ENCODE assay signal across 1 cellular context in the genomic region with DNA sequence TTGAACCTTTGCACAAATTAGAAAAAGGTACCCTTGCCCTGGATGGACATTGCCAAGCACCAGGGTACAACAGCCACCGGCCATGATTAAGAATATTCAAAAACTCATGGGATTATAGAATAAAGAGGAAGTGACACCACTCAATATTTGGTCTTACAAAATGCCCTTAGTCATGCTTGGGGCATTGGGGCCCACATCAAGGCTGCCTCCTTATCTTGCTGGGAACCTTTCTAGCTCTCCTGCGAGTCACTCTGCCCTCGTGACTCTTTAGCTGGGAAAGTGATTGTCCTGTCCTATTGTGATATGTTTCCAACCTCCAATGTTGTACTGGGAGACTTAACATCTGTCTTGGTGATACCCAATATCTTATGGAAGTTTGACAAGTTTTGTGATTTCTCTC.
TF ChIP-seq lines count a peak whose summit lies in the region.

No MANE protein-coding gene starts in this region.

TF ChIP-seq in GM23338, 12 proteins besides CTCF, POLR2A, EP300 and RAD21 (continued from another document):
- TF ChIP-seq, protein P1, sequence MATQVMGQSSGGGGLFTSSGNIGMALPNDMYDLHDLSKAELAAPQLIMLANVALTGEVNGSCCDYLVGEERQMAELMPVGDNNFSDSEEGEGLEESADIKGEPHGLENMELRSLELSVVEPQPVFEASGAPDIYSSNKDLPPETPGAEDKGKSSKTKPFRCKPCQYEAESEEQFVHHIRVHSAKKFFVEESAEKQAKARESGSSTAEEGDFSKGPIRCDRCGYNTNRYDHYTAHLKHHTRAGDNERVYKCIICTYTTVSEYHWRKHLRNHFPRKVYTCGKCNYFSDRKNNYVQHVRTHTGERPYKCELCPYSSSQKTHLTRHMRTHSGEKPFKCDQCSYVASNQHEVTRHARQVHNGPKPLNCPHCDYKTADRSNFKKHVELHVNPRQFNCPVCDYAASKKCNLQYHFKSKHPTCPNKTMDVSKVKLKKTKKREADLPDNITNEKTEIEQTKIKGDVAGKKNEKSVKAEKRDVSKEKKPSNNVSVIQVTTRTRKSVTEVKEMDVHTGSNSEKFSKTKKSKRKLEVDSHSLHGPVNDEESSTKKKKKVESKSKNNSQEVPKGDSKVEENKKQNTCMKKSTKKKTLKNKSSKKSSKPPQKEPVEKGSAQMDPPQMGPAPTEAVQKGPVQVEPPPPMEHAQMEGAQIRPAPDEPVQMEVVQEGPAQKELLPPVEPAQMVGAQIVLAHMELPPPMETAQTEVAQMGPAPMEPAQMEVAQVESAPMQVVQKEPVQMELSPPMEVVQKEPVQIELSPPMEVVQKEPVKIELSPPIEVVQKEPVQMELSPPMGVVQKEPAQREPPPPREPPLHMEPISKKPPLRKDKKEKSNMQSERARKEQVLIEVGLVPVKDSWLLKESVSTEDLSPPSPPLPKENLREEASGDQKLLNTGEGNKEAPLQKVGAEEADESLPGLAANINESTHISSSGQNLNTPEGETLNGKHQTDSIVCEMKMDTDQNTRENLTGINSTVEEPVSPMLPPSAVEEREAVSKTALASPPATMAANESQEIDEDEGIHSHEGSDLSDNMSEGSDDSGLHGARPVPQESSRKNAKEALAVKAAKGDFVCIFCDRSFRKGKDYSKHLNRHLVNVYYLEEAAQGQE (IDR thresholded peaks at IDR 0.05; ENCODE audit: unreplicated experiment): no peak
- no peak for TF ChIP-seq ZNF114 (CRISPR knock-in tag; IDR thresholded peaks at IDR 0.05)
- no peak for TF ChIP-seq JUNB (IDR thresholded peaks at IDR 0.05; ENCODE audit: unreplicated experiment)
- no peak for TF ChIP-seq ZNF331 (CRISPR knock-in tag; IDR thresholded peaks at IDR 0.05; ENCODE audit: low read depth)
